In the genomic region with DNA sequence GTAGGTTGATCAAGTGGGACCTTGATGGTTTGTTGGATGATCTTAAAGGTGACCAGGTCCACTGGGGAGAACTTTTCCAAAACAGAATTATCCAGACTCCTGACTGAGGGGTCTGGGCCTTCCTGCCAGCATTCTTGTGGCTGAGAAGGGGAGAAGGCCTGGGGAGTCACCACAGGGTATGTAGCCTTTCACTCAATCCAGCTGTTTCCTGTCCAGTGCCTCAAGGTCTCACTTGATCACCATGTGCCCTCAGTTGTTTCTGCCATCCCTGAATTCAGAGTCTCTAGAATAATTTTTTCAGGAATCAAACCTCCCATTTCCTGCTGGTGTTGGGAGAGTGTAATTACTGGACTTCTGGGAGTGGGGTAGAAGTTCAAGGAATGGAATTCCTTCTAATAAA, we compare ENCODE assay signal across 20 cellular contexts. TPM values are rescaled to one million over a fixed set of nuclear protein-coding genes. Genes with fewer than 3 reads are reported as not detected.
DNase-seq lines count a peak whose midpoint lies in the region; FAIRE-seq and TF ChIP-seq lines count a peak whose summit lies in the region.
"Had no signal": no experiment of that assay in that cellular context is flagged by ENCODE, and none has a peak within 500 bp of the region (broad histone marks: within the 10 kb centered on the region; RNA-seq: fewer than 3 reads in every experiment).

No MANE protein-coding gene starts in this region.

- H3K4me2 ChIP-seq in H1 (ENCODE audit: insufficient read depth in 1 of 2, low read depth in 2 of 2, low read length in 2 of 2) = no peak overlapping the region

- H4K8ac ChIP-seq in H1 (ENCODE audit: extremely low read depth, insufficient read depth, low read length) = no peak overlapping the region

- H3K4me3 ChIP-seq in ACC112 (ENCODE audit: low read depth, low read length) (peak overlapping the region; percentile 21; the same call in 1 of the 2 replicates), H1 (ENCODE audit: extremely low read depth in 1 of 4, insufficient read depth in 2 of 4, low read depth in 3 of 4, low read length in 4 of 4) (no peak overlapping the region)
- H3K4me3 ChIP-seq: HAP-1 had no signal

- no peaks in the 10 kb centered on the region; a peak in 1 of 4 replicates for H3K9me3 ChIP-seq in H1 (ENCODE audit: insufficient read depth in 2 of 2, low read depth in 1 of 2, low read length in 1 of 2)
- H3K9me3 ChIP-seq: HAP-1 had no signal

- peaks cover 9% of the 10 kb centered on the region for H3K4me1 ChIP-seq in ACC112 (ENCODE audit: control insufficient read depth, insufficient read depth, low read length, unreplicated experiment)
- H3K4me1 ChIP-seq in H1 (replicated peaks in 1 of 4; ENCODE audit: control insufficient read depth in 3 of 4, insufficient read depth in 4 of 4, low read length in 3 of 4) = peaks cover 0 to 7% (median 1%) of the 10 kb centered on the region in 4 experiments; a peak in 2 of 7 replicates
- H3K4me1 ChIP-seq: HAP-1 had no signal

- no peaks in the 10 kb centered on the region for H4K20me1 ChIP-seq in H1 (replicated peaks in 1 of 2; ENCODE audit: control insufficient read depth in 1 of 2, insufficient read depth in 2 of 2, low read length in 2 of 2)

- H2AK5ac ChIP-seq in H1 (ENCODE audit: low read depth, low read length) = no peak overlapping the region

- H4K5ac ChIP-seq in H1 (ENCODE audit: insufficient read length, low read depth, low read length) = no peak overlapping the region

- H2BK120ac ChIP-seq in H1 (replicated peaks; ENCODE audit: low read depth, low read length) = peak overlapping the region; percentile 81

- no peaks in the 10 kb centered on the region for H3K9me3 Mint-ChIP-seq in osteocyte (ENCODE audit: unreplicated experiment)
- H3K9me3 Mint-ChIP-seq: CD8-positive, alpha-beta T cell had no signal

- H2BK12ac ChIP-seq in H1 (ENCODE audit: low read depth, low read length) = no peak overlapping the region

- H3K56ac ChIP-seq in H1 (replicated peaks; ENCODE audit: insufficient read length, low read depth, low read length) = no peak overlapping the region

- peaks cover 1% of the 10 kb centered on the region for H3K36me3 Mint-ChIP-seq in osteocyte (ENCODE audit: unreplicated experiment)
- H3K36me3 Mint-ChIP-seq: CD8-positive, alpha-beta T cell; IgD-negative memory B cell had no signal

- H3K27ac Mint-ChIP-seq in osteocyte (ENCODE audit: unreplicated experiment) = peak overlapping the region; percentile 21
- H3K27ac Mint-ChIP-seq: CD8-positive, alpha-beta T cell; IgD-negative memory B cell had no signal

- no peak overlapping the region for H2BK20ac ChIP-seq in H1 (ENCODE audit: low read length)

- H2BK5ac ChIP-seq in H1 (ENCODE audit: low read depth, low read length) = no peak overlapping the region

- H2AFZ ChIP-seq in ACC112 (ENCODE audit: low read length, unreplicated experiment) (peak overlapping the region; percentile 77), H1 (ENCODE audit: low read length) (no peak overlapping the region)

- POLR2A ChIA-PET in H1 (lab: Charles Lee; ENCODE audit: partially characterized antibody) = no interaction called here

- no peaks in the 10 kb centered on the region for H3K23me2 ChIP-seq in H1 (ENCODE audit: low read depth, low read length)

- TF ChIP-seq RAD21 in H1 (IDR thresholded peaks at IDR 0.05 in 1 of 2, conservative IDR thresholded peaks at IDR 0.05 in 1 of 2; ENCODE audit: low read depth in 2 of 2, low read length in 2 of 2) = no peak

- no peaks in the 10 kb centered on the region for H3K27me3 Mint-ChIP-seq in osteocyte (ENCODE audit: unreplicated experiment)

- H4K91ac ChIP-seq in H1 (replicated peaks; ENCODE audit: insufficient read length, low read length) = no peak overlapping the region

- DNase-seq in RPMI7951 (ENCODE audit: low read depth) (peak; percentile 25), H1 (ENCODE audit: low read depth in 1 of 2, low spot score in 2 of 2) (no peak), osteocyte (ENCODE audit: extremely low spot score, unreplicated experiment) (no peak), HK-2 (ENCODE audit: unreplicated experiment) (no peak)
- DNase-seq in activated naive CD4-positive, alpha-beta T cell treated with anti-CD3 and anti-CD28 coated beads, Interleukin-2, amount 50 U/mL, for 16 hours = no peak
- no peak for DNase-seq in activated CD8-positive, alpha-beta memory T cell treated with anti-CD3 and anti-CD28 coated beads for 24 hours
- DNase-seq: CD8-positive, alpha-beta T cell; COR-L47; DND-41; GDM1; GOT3; KG1 had no signal

- H3K14ac ChIP-seq in H1 (ENCODE audit: insufficient read length) = no peak overlapping the region

- H3K36me3 ChIP-seq in ACC112 (ENCODE audit: insufficient read depth, low read length) (no peaks in the 10 kb centered on the region), H1 (ENCODE audit: control insufficient read depth in 2 of 4, insufficient read depth in 4 of 4, low read length in 3 of 4) (no peaks in the 10 kb centered on the region)
- H3K36me3 ChIP-seq: HAP-1 had no signal

- no peak for TF ChIP-seq POLR2A in H1 (IDR thresholded peaks at IDR 0.05; ENCODE audit: control extremely low read depth in 1 of 2, low read depth in 2 of 2, low read length in 2 of 2)

- CTCF ChIA-PET in H1 (lab: Charles Lee; ENCODE audit: partially characterized antibody) = interaction anchor here (0.9 kb wide), 1 partner anchor 11 kb away, joined by 3 read pairs; no protein-coding TSS in a partner anchor

- no peak overlapping the region for H3K4me3 Mint-ChIP-seq in osteocyte (ENCODE audit: unreplicated experiment)
- H3K4me3 Mint-ChIP-seq: CD8-positive, alpha-beta T cell; IgD-negative memory B cell had no signal

- peaks cover 6% of the 10 kb centered on the region for H3K4me1 Mint-ChIP-seq in osteocyte (ENCODE audit: unreplicated experiment)
- H3K4me1 Mint-ChIP-seq: IgD-negative memory B cell had no signal

- no peak overlapping the region for H3K9ac ChIP-seq in H1 (replicated peaks in 1 of 4; ENCODE audit: extremely low read depth in 1 of 4, low read depth in 3 of 4, low read length in 3 of 4)

- no peak overlapping the region for H3K27ac ChIP-seq in ACC112 (ENCODE audit: low read depth, low read length)
- no peak overlapping the region for H3K27ac ChIP-seq in H1 (ENCODE audit: low read depth, low read length)
- H3K27ac ChIP-seq: 22Rv1, C4-2B had no signal

- H3K18ac ChIP-seq in H1 (ENCODE audit: extremely low read depth, low read length) = no peak overlapping the region

- H2BK15ac ChIP-seq in H1 (ENCODE audit: low read length) = no peak overlapping the region

- H3K23ac ChIP-seq in H1 (ENCODE audit: insufficient read length) = no peak overlapping the region

- TF ChIP-seq CTCF in H1 (IDR thresholded peaks at IDR 0.05; ENCODE audit: control extremely low read depth in 1 of 3, insufficient read depth in 1 of 3, low read depth in 1 of 3, low read length in 3 of 3) (no peak), osteocyte (IDR thresholded peaks at IDR 0.05) (no peak)

- FAIRE-seq in H1 (lab: Jason Lieb, UNC) = no peak
- FAIRE-seq: D721Med, GM12892, GM19239 had no signal

- TF ChIP-seq EP300 in H1 (IDR thresholded peaks at IDR 0.05; ENCODE audit: borderline replicate concordance in 1 of 2, low read depth in 2 of 2, low read length in 2 of 2) = no peak

- no peaks in the 10 kb centered on the region for H3K27me3 ChIP-seq in ACC112 (ENCODE audit: insufficient read depth, low read length)
- H3K27me3 ChIP-seq in H1 (replicated peaks in 1 of 4; ENCODE audit: control insufficient read depth in 3 of 4, extremely low read depth in 1 of 4, insufficient read depth in 3 of 4, low read length in 3 of 4) = no peaks in the 10 kb centered on the region

- H3K79me2 ChIP-seq in ACC112 (ENCODE audit: control insufficient read depth, insufficient read depth, low read length, unreplicated experiment) = no peaks in the 10 kb centered on the region
- no peaks in the 10 kb centered on the region for H3K79me2 ChIP-seq in H1 (ENCODE audit: control insufficient read depth in 1 of 2, insufficient read depth in 2 of 2, low read length in 2 of 2)

- no peak overlapping the region for H3K4ac ChIP-seq in H1 (replicated peaks; ENCODE audit: insufficient read length, low read depth, low read length)

- no peaks in the 10 kb centered on the region for H3K79me1 ChIP-seq in H1 (ENCODE audit: low read depth, low read length)

TF ChIP-seq in H1, 55 proteins besides CTCF, POLR2A, EP300 and RAD21:
- TF ChIP-seq NRF1 (IDR thresholded peaks at IDR 0.05; ENCODE audit: low read depth, low read length) (no peak), NANOG (IDR thresholded peaks at IDR 0.05; ENCODE audit: insufficient read depth, low read depth, low read length, poor library complexity, severe bottlenecking) (no peak), SIN3A (conservative IDR thresholded peaks at IDR 0.05 in 1 of 2, IDR thresholded peaks at IDR 0.05 in 1 of 2; ENCODE audit: low read depth in 1 of 2, low read length in 2 of 2) (no peak), CEBPB (IDR thresholded peaks at IDR 0.05; ENCODE audit: low read depth, low read length) (no peak)

RNA-seq across cellular contexts. Expression of gene TANC1, which starts 54.4 kb away (rescaled TPM):
- 19.3 and 24.4 TPM in 2 replicates for total RNA-seq in RPMI7951 (2014; rRNA removed; shearing (Covaris generic))
- 7.6 and 7.8 TPM in 2 replicates for total RNA-seq in H1 (2021; fragmentation: NEBNext Ultra II Directional; extraction: Animal tissue kit (Norgen Biotek cat#: 25700))
- 3.8 and 4.1 TPM in 2 replicates for polyA plus RNA-seq in H1 (2011; rRNA removed)
- 5.0 TPM for polyA plus RNA-seq in H1 (2011; cell fraction: cytosol; rRNA removed)
- 10.8 TPM for polyA plus RNA-seq in H1 (2011; cell fraction: nucleus; rRNA removed)
- 3.7 to 4.5 TPM (median 3.9 TPM) in 4 replicates for polyA plus RNA-seq in H1 (2012, experiment 1 of 2)
- polyA plus RNA-seq in H1 (2012, experiment 2 of 2) = 0.41 TPM
- polyA plus RNA-seq in H1 (2013, experiment 1 of 2) = 3.0 TPM
- polyA plus RNA-seq in H1 (2013, experiment 2 of 2) = 2.5 TPM
- polyA minus RNA-seq in H1 (2011; rRNA and poly(A)+ RNA removed) = 18.5 and 20.6 TPM in 2 replicates
- 9.2 TPM for polyA minus RNA-seq in H1 (2011; cell fraction: cytosol; rRNA and poly(A)+ RNA removed)
- 19.9 TPM for polyA minus RNA-seq in H1 (2011; cell fraction: nucleus; rRNA and poly(A)+ RNA removed)
- 36.9 and 37.0 TPM in 2 replicates for total RNA-seq in osteocyte
